In the genomic region with DNA sequence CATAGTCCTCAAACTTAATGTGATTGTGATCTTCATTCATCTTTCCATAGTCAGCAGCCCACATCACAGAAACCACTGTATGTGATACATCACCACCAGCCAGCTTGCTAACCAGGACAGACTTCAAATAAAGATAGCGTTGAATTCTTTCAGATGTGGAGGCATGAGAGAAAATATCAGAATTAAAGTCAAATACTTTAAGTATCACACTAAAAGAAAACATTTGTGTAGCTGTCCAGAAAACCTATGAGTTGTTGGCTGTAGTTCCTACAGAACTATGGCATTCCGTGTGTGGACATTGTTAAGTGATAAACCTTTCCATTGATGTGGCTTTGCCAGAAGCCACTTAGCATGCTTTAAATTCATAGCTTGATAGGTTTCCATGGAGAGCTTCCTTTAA, we compare ENCODE assay signal across 18 cellular contexts.
A peak's percentile ranks its signal among the peaks of the same experiment; 100 is the strongest.
DNase-seq lines count a peak whose midpoint lies in the region; ATAC-seq, FAIRE-seq and TF ChIP-seq lines count a peak whose summit lies in the region.
"Had no signal": no experiment of that assay in that cellular context is flagged by ENCODE, and none has a peak within 500 bp of the region (broad histone marks: within the 10 kb centered on the region; RNA-seq: fewer than 3 reads in every experiment).

No MANE protein-coding gene starts in this region.

- TF ChIP-seq CTCF in mesothelial cell of epicardium (IDR thresholded peaks at IDR 0.05; ENCODE audit: unreplicated experiment) (no peak), spleen (IDR thresholded peaks at IDR 0.05 in 8 of 11, conservative IDR thresholded peaks at IDR 0.05 in 3 of 11) (no peak), Calu3 (IDR thresholded peaks at IDR 0.05; ENCODE audit: unreplicated experiment) (no peak)

- ATAC-seq in HG02852 (IDR thresholded peaks at IDR 0.05; ENCODE audit: unreplicated experiment) = no peak
- ATAC-seq in GM18519 (IDR thresholded peaks at IDR 0.05; ENCODE audit: low FRiP score, unreplicated experiment) = no peak

- peak overlapping the region; percentile 78 for H3K27ac Mint-ChIP-seq in mesothelial cell of epicardium
- H3K27ac Mint-ChIP-seq in Calu3 (ENCODE audit: unreplicated experiment) = no peak overlapping the region
- H3K27ac Mint-ChIP-seq: CD4-positive, alpha-beta T cell; H9 had no signal

- H3K36me3 ChIP-seq in spleen = no peaks in the 10 kb centered on the region
- H3K36me3 ChIP-seq: BLaER1, MG63 had no signal

- peak; percentile 15 for FAIRE-seq in H54 (lab: Jason Lieb, UNC)

- intact Hi-C loops in spleen (cut with DNase I; ENCODE audit: low total_unique reads) (no loop called here), Calu3 (cut with micrococcal nuclease; ENCODE audit: unreplicated experiment) (no loop called here)

- CTCF ChIA-PET in Calu3 (lab: Charles Lee) = interaction anchor here (1.0 kb wide), 1 partner anchor 105 kb away, joined by 3 read pairs; the partner anchor contains the start of gene LLPH

- no peak overlapping the region for H3K27ac ChIP-seq in spleen
- H3K27ac ChIP-seq: BLaER1 had no signal

- H3K4me1 Mint-ChIP-seq in mesothelial cell of epicardium (peaks cover 32% of the 10 kb centered on the region), Calu3 (ENCODE audit: low read depth, unreplicated experiment) (peaks cover 11% of the 10 kb centered on the region)
- H3K4me1 Mint-ChIP-seq: H9 had no signal

- TF ChIP-seq POLR2A in H54 (IDR thresholded peaks at IDR 0.05; ENCODE audit: low read depth, low read length) (no peak), spleen (IDR thresholded peaks at IDR 0.05) (no peak)

- no TSS peak for BruUV-seq in Calu3 (replicated peaks; lab: Mats Ljungman, UMichigan)

- no peaks in the 10 kb centered on the region for H3K36me3 Mint-ChIP-seq in mesothelial cell of epicardium
- no peaks in the 10 kb centered on the region for H3K36me3 Mint-ChIP-seq in Calu3 (ENCODE audit: insufficient read depth, unreplicated experiment)

- H3K4me1 ChIP-seq in spleen = no peaks in the 10 kb centered on the region
- H3K4me1 ChIP-seq: BLaER1 had no signal

- WGBS in spleen, 5 donors = 79 to 89% (median 85%) methylated on average over 2 of the region's 2 CpGs

- H3K4me3 Mint-ChIP-seq in mesothelial cell of epicardium (no peak overlapping the region), Calu3 (ENCODE audit: low read depth, unreplicated experiment) (no peak overlapping the region)
- H3K4me3 Mint-ChIP-seq: CD4-positive, alpha-beta T cell; H9 had no signal

- peaks cover 0 to 5% (median 0%) of the 10 kb centered on the region in 7 donors for H3K27me3 ChIP-seq in spleen (replicated peaks in 1 of 7)
- H3K27me3 ChIP-seq: BLaER1, MG63 had no signal

- H3K27me3 Mint-ChIP-seq in mesothelial cell of epicardium (ENCODE audit: low read depth) = no peaks in the 10 kb centered on the region
- H3K27me3 Mint-ChIP-seq in Calu3 (ENCODE audit: unreplicated experiment) = no peaks in the 10 kb centered on the region

- no peaks in the 10 kb centered on the region for H3K9me3 ChIP-seq in spleen
- H3K9me3 ChIP-seq: BLaER1, MG63 had no signal

- DNase-seq in H54 (ENCODE audit: insufficient read length, low spot score) = no peak
- peak; percentile 43 for DNase-seq in NCI-H226
- DNase-seq in astrocyte of the hippocampus (ENCODE audit: low read depth, low spot score) = peak; percentile 86
- no peak for DNase-seq in mesothelial cell of epicardium (ENCODE audit: low spot score in 2 of 2, unreplicated experiment in 2 of 2)
- DNase-seq in spleen = no peak
- DNase-seq in Calu3 = no peak
- DNase-seq: CD4-positive, alpha-beta T cell; H9; Kasumi-1; MG63; NCI-H1417; NCI-H1694 treated with DMSO at 0.1 percent for 48 hours; NCI-H510A; SIG-M5; T-helper 1 cell had no signal

- no peak overlapping the region for H3K4me3 ChIP-seq in spleen
- H3K4me3 ChIP-seq: BLaER1, MG63 had no signal

- no peaks in the 10 kb centered on the region for H3K9me3 Mint-ChIP-seq in mesothelial cell of epicardium
- H3K9me3 Mint-ChIP-seq in Calu3 (ENCODE audit: low read depth, unreplicated experiment) = no peaks in the 10 kb centered on the region
- H3K9me3 Mint-ChIP-seq: CD4-positive, alpha-beta T cell; H9 had no signal

Comparison
In these comparisons a context has a peak if more than half of its experiments do, and no peak if none do; other contexts are left out.
1. DNase-seq: peak in NCI-H226 (single experiment) and astrocyte of the hippocampus (single experiment); none in H54 (single experiment), mesothelial cell of epicardium (0 of 2), spleen (single experiment) and Calu3 (single experiment).